8 cellular contexts compared by ENCODE assay signal in genomic region chrX:93673869-93674271, GRCh38. TPM values are rescaled to one million over a fixed set of nuclear protein-coding genes. Genes with fewer than 3 reads are reported as not detected.
DNase-seq lines count a peak whose midpoint lies in the region; ATAC-seq and TF ChIP-seq lines count a peak whose summit lies in the region.

FAM133A (plus strand) TSS chrX:93674206; CDS start chrX:93709420, 35,214 bp downstream.

- H3K27ac ChIP-seq in esophagus (ENCODE audit: low read depth in 2 of 2, low read length in 1 of 2), result peak within 1 kb of the TSS; percentile 14 to 42

- no peak for ATAC-seq in activated T-cell treated with anti-CD3 and anti-CD28 coated beads, Interleukin-2, amount 50 U/mL, for 4 hours
- ATAC-seq in HG03342 (IDR thresholded peaks at IDR 0.05; ENCODE audit: unreplicated experiment) (no peak), GM19023 (IDR thresholded peaks at IDR 0.05; ENCODE audit: unreplicated experiment) (no peak)

- H3K27me3 Mint-ChIP-seq in activated T-cell treated with anti-CD3 and anti-CD28 coated beads, Interleukin-2, amount 50 U/mL, for 4 hours (ENCODE audit: low read depth), result no peaks in the 10 kb centered on the region
- peaks cover 9% of the 10 kb centered on the region for H3K27me3 Mint-ChIP-seq in nephron progenitor cell (ENCODE audit: low read depth, poor library complexity)

- H3K4me1 Mint-ChIP-seq in activated T-cell treated with anti-CD3 and anti-CD28 coated beads, Interleukin-2, amount 50 U/mL, for 4 hours (ENCODE audit: low read depth), result peaks cover 12% of the 10 kb centered on the region
- peaks cover 21% of the 10 kb centered on the region for H3K4me1 Mint-ChIP-seq in nephron progenitor cell

- no peak for DNase-seq in activated T-cell treated with anti-CD3 and anti-CD28 coated beads, Interleukin-2, amount 50 U/mL, for 4 hours
- DNase-seq in activated T-cell treated with anti-CD3 and anti-CD28 coated beads, Interleukin-2, amount 50 U/mL, for 1 hour, result no peak
- DNase-seq in SK-N-DZ (ENCODE audit: low spot score), result peak; percentile 81
- DNase-seq in nephron progenitor cell, result no peak
- DNase-seq in OCI-M2 (lab: John Stamatoyannopoulos, UW; ENCODE audit: unreplicated experiment), result no peak

- peaks cover 0 to 6% of the 10 kb centered on the region in 2 donors for H3K27me3 ChIP-seq in esophagus (ENCODE audit: control insufficient read depth in 1 of 2, insufficient read depth in 2 of 2, low read length in 2 of 2)

- H3K4me1 ChIP-seq in esophagus (ENCODE audit: control insufficient read depth in 2 of 2, insufficient read depth in 2 of 2, low read length in 1 of 2), result no peaks in the 10 kb centered on the region

- peak within 1 kb of the TSS; percentile 47 to 57 for H3K4me3 ChIP-seq in esophagus (ENCODE audit: low read depth in 1 of 2, low read length in 2 of 2)

- H3K9me3 ChIP-seq in esophagus (ENCODE audit: control insufficient read depth in 2 of 2, insufficient read depth in 1 of 2, low read depth in 1 of 2, low read length in 1 of 2), result no peaks in the 10 kb centered on the region

- H3K36me3 Mint-ChIP-seq in activated T-cell treated with anti-CD3 and anti-CD28 coated beads, Interleukin-2, amount 50 U/mL, for 4 hours (ENCODE audit: insufficient read depth), result no peaks in the 10 kb centered on the region
- H3K36me3 Mint-ChIP-seq in nephron progenitor cell (ENCODE audit: low read depth), result no peaks in the 10 kb centered on the region

- H3K27ac Mint-ChIP-seq in nephron progenitor cell, result peak within 1 kb of the TSS; percentile 98

- peak within 1 kb of the TSS; percentile 87 for H3K4me3 Mint-ChIP-seq in activated T-cell treated with anti-CD3 and anti-CD28 coated beads, Interleukin-2, amount 50 U/mL, for 4 hours
- H3K4me3 Mint-ChIP-seq in nephron progenitor cell, result peak within 1 kb of the TSS; percentile 96

- H3K36me3 ChIP-seq in esophagus (ENCODE audit: control insufficient read depth in 2 of 2, insufficient read depth in 2 of 2, low read length in 1 of 2), result no peaks in the 10 kb centered on the region

- H3K9me3 Mint-ChIP-seq in activated T-cell treated with anti-CD3 and anti-CD28 coated beads, Interleukin-2, amount 50 U/mL, for 4 hours, result no peaks in the 10 kb centered on the region
- no peaks in the 10 kb centered on the region for H3K9me3 Mint-ChIP-seq in nephron progenitor cell

- TF ChIP-seq CTCF in nephron progenitor cell (IDR thresholded peaks at IDR 0.05), result no peak

- WGBS in esophagus, 2 donors, result 1 to 4% methylated on average over 11 of the region's 11 CpGs

RNA-seq across cellular contexts. Expression of gene FAM133A, which starts in this region (rescaled TPM):
- not detected for total RNA-seq in activated T-cell treated with anti-CD3 and anti-CD28 coated beads, Interleukin-2, amount 50 U/mL, for 4 hours
- 0.91 and 1.4 TPM in 2 replicates for polyA plus RNA-seq in SK-N-DZ (2014; cell fraction: cytosol; rRNA removed)
- 1.4 TPM in 2 replicates for polyA plus RNA-seq in SK-N-DZ (2014; cell fraction: nucleus; rRNA removed)
- not detected for polyA plus RNA-seq in esophagus
